ENCODE assay signal across 9 cellular contexts in genomic region chr11:118913411-118914125, GRCh38. TPM values are rescaled to one million over a fixed set of nuclear protein-coding genes. Genes with fewer than 3 reads are reported as not detected.
DNase-seq lines count a peak whose midpoint lies in the region; ATAC-seq, FAIRE-seq and TF ChIP-seq lines count a peak whose summit lies in the region.
"Had no signal": no experiment of that assay in that cellular context is flagged by ENCODE, and none has a peak within 500 bp of the region (broad histone marks: within the 10 kb centered on the region; RNA-seq: fewer than 3 reads in every experiment).

No MANE protein-coding gene starts in this region.

- no peak for FAIRE-seq in frontal cortex (lab: Jason Lieb, UNC)

- no peaks in the 10 kb centered on the region for H3K9me3 ChIP-seq in CD4-positive, alpha-beta memory T cell (ENCODE audit: control insufficient read depth in 1 of 2, low read length in 2 of 2)
- H3K9me3 ChIP-seq in Panc1 (ENCODE audit: control insufficient read depth, insufficient read depth, low read depth, low read length), result no peaks in the 10 kb centered on the region

- CTCF ChIA-PET in CD4-positive, alpha-beta memory T cell (lab: Charles Lee; ENCODE audit: partially characterized antibody), result interaction anchor here (0.7 to 8.5 kb wide), 8 partner anchors 10 to 123 kb away, joined by 3 to 63 read pairs (median 4); partner anchors contain the start of genes CENATAC and DDX6
- CTCF ChIA-PET in Panc1 (lab: Charles Lee), result no interaction called here

- H3K4me1 Mint-ChIP-seq in CD4-positive, alpha-beta memory T cell, result peaks cover 63 to 85% (median 72%) of the 10 kb centered on the region in 4 donors
- peaks cover 93% of the 10 kb centered on the region for H3K4me1 Mint-ChIP-seq in dendritic cell treated with granulocyte-macrophage colony-stimulating factor and Interleukin-4, amounts not matched to agents 40 ng/mL and 50 ng/mL, for 4 days (ENCODE audit: low read depth)
- H3K4me1 Mint-ChIP-seq in nephron progenitor cell, result peaks cover 80% of the 10 kb centered on the region

- in situ Hi-C loops in Panc1 (cut with HindIII; ENCODE audit: low pct_unique_long_range_greater_than_20kb, low sequenced_read_pairs), result no loop called here

- BruUV-seq in Panc1 (replicated peaks; lab: Mats Ljungman, UMichigan), result no TSS peak

- TF ChIP-seq CTCF in Panc1 (IDR thresholded peaks at IDR 0.05), result no peak
- TF ChIP-seq CTCF in nephron progenitor cell (IDR thresholded peaks at IDR 0.05), result no peak

- H3K36me3 Mint-ChIP-seq in CD4-positive, alpha-beta memory T cell, result peaks cover 13 to 45% of the 10 kb centered on the region in 2 donors
- no peaks in the 10 kb centered on the region for H3K36me3 Mint-ChIP-seq in dendritic cell treated with granulocyte-macrophage colony-stimulating factor and Interleukin-4, amounts not matched to agents 40 ng/mL and 50 ng/mL, for 4 days (ENCODE audit: low read depth)
- H3K36me3 Mint-ChIP-seq in nephron progenitor cell (ENCODE audit: low read depth), result no peaks in the 10 kb centered on the region

- H3K27ac Mint-ChIP-seq in CD4-positive, alpha-beta memory T cell, result peak overlapping the region; percentile 99 to 100 (median 99)
- H3K27ac Mint-ChIP-seq in dendritic cell treated with granulocyte-macrophage colony-stimulating factor and Interleukin-4, amounts not matched to agents 40 ng/mL and 50 ng/mL, for 4 days, result peak overlapping the region; percentile 60
- H3K27ac Mint-ChIP-seq in nephron progenitor cell, result peak overlapping the region; percentile 82

- peaks cover 0 to 2% (median 0%) of the 10 kb centered on the region in 8 donors for H3K9me3 Mint-ChIP-seq in CD4-positive, alpha-beta memory T cell
- no peaks in the 10 kb centered on the region for H3K9me3 Mint-ChIP-seq in dendritic cell treated with granulocyte-macrophage colony-stimulating factor and Interleukin-4, amounts not matched to agents 40 ng/mL and 50 ng/mL, for 4 days
- no peaks in the 10 kb centered on the region for H3K9me3 Mint-ChIP-seq in nephron progenitor cell

- H3K4me1 ChIP-seq in CD4-positive, alpha-beta memory T cell (ENCODE audit: insufficient read depth, low read length), result peaks cover 96% of the 10 kb centered on the region
- H3K4me1 ChIP-seq in Panc1 (ENCODE audit: control insufficient read depth, insufficient read depth, low read length), result peaks cover 96% of the 10 kb centered on the region

- peak in 3 of 5 donors; percentile 45 to 62 (median 58) for DNase-seq in CD4-positive, alpha-beta memory T cell
- no peak for DNase-seq in Panc1 (ENCODE audit: low read depth, low spot score)
- DNase-seq in nephron progenitor cell, result no peak
- DNase-seq in NCI-H1048 (lab: John Stamatoyannopoulos, UW), result no peak
- DNase-seq in HT-29 (ENCODE audit: low spot score), result no peak
- DNase-seq in LoVo (ENCODE audit: low spot score), result no peak
- DNase-seq in frontal cortex (ENCODE audit: low spot score in 2 of 2), result no peak

- peak overlapping the region; percentile 99 for H3K27ac ChIP-seq in CD4-positive, alpha-beta memory T cell (ENCODE audit: low read depth, low read length)
- H3K27ac ChIP-seq in Panc1 (ENCODE audit: low read length), result peak overlapping the region; percentile 99

- intact Hi-C loops in CD4-positive, alpha-beta memory T cell (cut with micrococcal nuclease), result loop anchor here (1.0 kb wide), 1 partner anchor 15 kb away; no protein-coding TSS in a partner anchor
- intact Hi-C loops in Panc1 (cut with micrococcal nuclease; ENCODE audit: unreplicated experiment), result no loop called here
- intact Hi-C loops in dendritic cell treated with granulocyte-macrophage colony-stimulating factor and Interleukin-4, amounts not matched to agents 40 ng/mL and 50 ng/mL, for 4 days (cut with micrococcal nuclease), result no loop called here

- H3K36me3 ChIP-seq in CD4-positive, alpha-beta memory T cell (ENCODE audit: insufficient read depth, low read length), result no peaks in the 10 kb centered on the region
- H3K36me3 ChIP-seq in Panc1 (ENCODE audit: control insufficient read depth, insufficient read depth, low read length), result peaks cover 3% of the 10 kb centered on the region

- peak overlapping the region; percentile 81 to 93 (median 88) for H3K4me3 Mint-ChIP-seq in CD4-positive, alpha-beta memory T cell
- no peak overlapping the region for H3K4me3 Mint-ChIP-seq in dendritic cell treated with granulocyte-macrophage colony-stimulating factor and Interleukin-4, amounts not matched to agents 40 ng/mL and 50 ng/mL, for 4 days
- no peak overlapping the region for H3K4me3 Mint-ChIP-seq in nephron progenitor cell

- ATAC-seq in Panc1, result no peak

- no peaks in the 10 kb centered on the region for H3K27me3 ChIP-seq in CD4-positive, alpha-beta memory T cell (ENCODE audit: insufficient read depth, low read length)
- no peaks in the 10 kb centered on the region for H3K27me3 ChIP-seq in Panc1 (ENCODE audit: control insufficient read depth, insufficient read depth, low read length)

- peak overlapping the region; percentile 59 to 73 for H3K4me3 ChIP-seq in CD4-positive, alpha-beta memory T cell (ENCODE audit: low read length in 2 of 2)
- no peak overlapping the region for H3K4me3 ChIP-seq in Panc1 (ENCODE audit: low read depth in 2 of 2, low read length in 2 of 2)

- no peaks in the 10 kb centered on the region for H3K27me3 Mint-ChIP-seq in CD4-positive, alpha-beta memory T cell
- H3K27me3 Mint-ChIP-seq in dendritic cell treated with granulocyte-macrophage colony-stimulating factor and Interleukin-4, amounts not matched to agents 40 ng/mL and 50 ng/mL, for 4 days, result peaks cover 29% of the 10 kb centered on the region
- H3K27me3 Mint-ChIP-seq in nephron progenitor cell (ENCODE audit: low read depth, poor library complexity), result no peaks in the 10 kb centered on the region

- POLR2A ChIA-PET in CD4-positive, alpha-beta memory T cell (lab: Charles Lee; ENCODE audit: partially characterized antibody), result interaction anchor here (0.6 to 4.3 kb wide), 22 partner anchors 36 to 550 kb away, joined by 3 to 32 read pairs (median 4); partner anchors contain the start of genes C2CD2L, CENATAC, DPAGT1 and HYOU1
- POLR2A ChIA-PET in Panc1 (lab: Charles Lee), result interaction anchor here (0.6 to 1.7 kb wide), 5 partner anchors 10 to 443 kb away, joined by 3 to 10 read pairs (median 3); partner anchors contain the start of gene BCL9L

RNA-seq across cellular contexts. Expression of gene BCL9L, which starts 12.2 kb away (rescaled TPM):
- total RNA-seq in CD4-positive, alpha-beta memory T cell, result 100 to 1,000 TPM; 216 to 232 TPM
- polyA plus RNA-seq in CD4-positive, alpha-beta memory T cell, result 10 to 100 TPM in 1 of 2 donors, under 1 TPM in 1; 0.45 to 10.9 TPM
- total RNA-seq in Panc1 (2021; ENCODE audit: unreplicated experiment) (234 TPM), frontal cortex (8.6 TPM)
- polyA plus RNA-seq in Panc1 (2012; ENCODE audit: insufficient read length), result 207 TPM
- 77.9 and 94.4 TPM in 2 replicates for total RNA-seq in HT-29 (2014; rRNA removed; shearing (Covaris generic))

RNA-seq across cellular contexts. Expression of gene CXCR5, which starts 29.9 kb away (rescaled TPM):
- 10 to 100 TPM; 21.1 to 21.5 TPM for total RNA-seq in CD4-positive, alpha-beta memory T cell
- 10 to 100 TPM in 1 of 2 donors, 1 to 10 TPM in 1; 7.9 to 18.2 TPM for polyA plus RNA-seq in CD4-positive, alpha-beta memory T cell
- total RNA-seq in Panc1 (2021; ENCODE audit: unreplicated experiment) (not detected), frontal cortex (not detected)
- not detected for polyA plus RNA-seq in Panc1 (2012; ENCODE audit: insufficient read length)
- not detected in 2 replicates for total RNA-seq in HT-29 (2014; rRNA removed; shearing (Covaris generic))
- total RNA-seq: dermis microvascular lymphatic vessel endothelial cell had no signal

RNA-seq across cellular contexts. Expression of gene UPK2, which starts 42.5 kb away (rescaled TPM):
- not detected for total RNA-seq in CD4-positive, alpha-beta memory T cell
- polyA plus RNA-seq in CD4-positive, alpha-beta memory T cell, result not detected
- total RNA-seq in Panc1 (2021; ENCODE audit: unreplicated experiment), result 0.92 TPM
- 4.6 TPM for polyA plus RNA-seq in Panc1 (2012; ENCODE audit: insufficient read length)
- 0.31 TPM in 1 of 2 replicates, not detected in the other for total RNA-seq in HT-29 (2014; rRNA removed; shearing (Covaris generic))
- total RNA-seq in frontal cortex, result not detected
- total RNA-seq: dermis microvascular lymphatic vessel endothelial cell had no signal

RNA-seq across cellular contexts. Expression of gene FOXR1, which starts 58.0 kb away (rescaled TPM):
- not detected for total RNA-seq in CD4-positive, alpha-beta memory T cell
- polyA plus RNA-seq in CD4-positive, alpha-beta memory T cell, result not detected
- total RNA-seq in Panc1 (2021; ENCODE audit: unreplicated experiment) (not detected), frontal cortex (not detected)
- not detected for polyA plus RNA-seq in Panc1 (2012; ENCODE audit: insufficient read length)
- not detected in 2 replicates for total RNA-seq in HT-29 (2014; rRNA removed; shearing (Covaris generic))
- total RNA-seq: dermis microvascular lymphatic vessel endothelial cell had no signal

Comparison
In these comparisons a context has a peak if more than half of its experiments do, and no peak if none do; other contexts are left out.
1. DNase-seq: peak in CD4-positive, alpha-beta memory T cell (3 of 5); none in Panc1 (single experiment), nephron progenitor cell (single experiment), NCI-H1048 (single experiment), HT-29 (single experiment), LoVo (single experiment) and frontal cortex (0 of 2).
2. H3K4me3 ChIP-seq: peak in CD4-positive, alpha-beta memory T cell (2 of 2); none in Panc1 (0 of 2).
3. H3K4me3 Mint-ChIP-seq: peak in CD4-positive, alpha-beta memory T cell (8 of 8); none in dendritic cell treated with granulocyte-macrophage colony-stimulating factor and Interleukin-4, amounts not matched to agents 40 ng/mL and 50 ng/mL, for 4 days (single experiment) and nephron progenitor cell (single experiment).
4. RNA of gene CXCR5, which starts 29.9 kb away (total RNA-seq): 21.1 to 21.5 TPM in CD4-positive, alpha-beta memory T cell; not detected in Panc1 (single experiment), not detected in HT-29 and not detected in frontal cortex (single experiment); every median in the first group is over 10 times any median in the second.
5. Peak in every context shown above with its lines, with median percentiles within 50 percentile points of each other: H3K27ac Mint-ChIP-seq.